In genomic region chr2:30252723-30253688, GRCh38 we compare ENCODE assay signal across 8 cellular contexts. TPM values are rescaled to one million over a fixed set of nuclear protein-coding genes. Genes with fewer than 3 reads are reported as not detected.
A peak's percentile ranks its signal among the peaks of the same experiment; 100 is the strongest.
DNase-seq lines count a peak whose midpoint lies in the region; TF ChIP-seq lines count a peak whose summit lies in the region.

No MANE protein-coding gene starts in this region.

- peak overlapping the region; percentile 92 for H3K27ac ChIP-seq in parathyroid adenoma

- TF ChIP-seq CTCF in fibroblast of the aortic adventitia (IDR thresholded peaks at IDR 0.05; ENCODE audit: insufficient read depth, low read length) (no peak), parathyroid adenoma (IDR thresholded peaks at IDR 0.05) (no peak)

- H3K4me1 ChIP-seq in parathyroid adenoma = peaks cover 57% of the 10 kb centered on the region

- H3K4me3 ChIP-seq in fibroblast of the aortic adventitia (ENCODE audit: low read depth, low read length) (no peak overlapping the region), parathyroid adenoma (ENCODE audit: low read depth, low read length) (no peak overlapping the region)

- H3K9me3 ChIP-seq in parathyroid adenoma (ENCODE audit: control insufficient read depth, low read length) = no peaks in the 10 kb centered on the region

- H3K9ac ChIP-seq in parathyroid adenoma = no peak overlapping the region

- H3K27me3 ChIP-seq in parathyroid adenoma (ENCODE audit: control insufficient read depth, insufficient read depth, low read length) = no peaks in the 10 kb centered on the region

- H2AFZ ChIP-seq in parathyroid adenoma = peak overlapping the region; percentile 28

- peaks cover 32% of the 10 kb centered on the region for H3K79me2 ChIP-seq in parathyroid adenoma

- peak; percentile 44 to 48 for DNase-seq in activated CD8-positive, alpha-beta memory T cell treated with anti-CD3 and anti-CD28 coated beads for 1 hour (ENCODE audit: extremely low read depth in 1 of 2, low read depth in 1 of 2)
- no peak for DNase-seq in activated CD8-positive, alpha-beta memory T cell treated with anti-CD3 and anti-CD28 coated beads for 24 hours
- peak; percentile 63 for DNase-seq in activated T-cell treated with anti-CD3 and anti-CD28 coated beads for 4 hours
- peak; percentile 97 for DNase-seq in fibroblast of the aortic adventitia (ENCODE audit: low read depth)
- no peak for DNase-seq in NCI-H1048 (lab: John Stamatoyannopoulos, UW)
- DNase-seq in SKM-1 treated with dmso at 0.1 percent for 144 hours (lab: John Stamatoyannopoulos, UW; ENCODE audit: unreplicated experiment) = no peak
- no peak for DNase-seq in NCI-H146 (lab: John Stamatoyannopoulos, UW)

- no peaks in the 10 kb centered on the region for H3K36me3 ChIP-seq in parathyroid adenoma (ENCODE audit: control insufficient read depth, insufficient read depth, low read length)

- peak overlapping the region; percentile 16 for H3K4me2 ChIP-seq in parathyroid adenoma (ENCODE audit: low read length)

RNA-seq across cellular contexts. Expression of gene LBH, which starts 21.7 kb away (rescaled TPM):
- 21.1 and 61.2 TPM in 2 replicates for total RNA-seq in fibroblast of the aortic adventitia (ENCODE audit: low replicate concordance)

Comparison
In these comparisons a context has a peak if more than half of its experiments do, and no peak if none do; other contexts are left out.
1. DNase-seq: peak in activated CD8-positive, alpha-beta memory T cell treated with anti-CD3 and anti-CD28 coated beads for 1 hour (2 of 2), activated T-cell treated with anti-CD3 and anti-CD28 coated beads for 4 hours (single experiment) and fibroblast of the aortic adventitia (single experiment); none in activated CD8-positive, alpha-beta memory T cell treated with anti-CD3 and anti-CD28 coated beads for 24 hours (single experiment), NCI-H1048 (single experiment), SKM-1 treated with dmso at 0.1 percent for 144 hours (single experiment) and NCI-H146 (single experiment).